ENCODE assay signal across 30 cellular contexts in genomic region chr3:11580645-11581044, GRCh38.
DNase-seq lines count a peak whose midpoint lies in the region; ATAC-seq and TF ChIP-seq lines count a peak whose summit lies in the region.
"Had no signal": no experiment of that assay in that cellular context is flagged by ENCODE, and none has a peak within 500 bp of the region (broad histone marks: within the 10 kb centered on the region; RNA-seq: fewer than 3 reads in every experiment).

No MANE protein-coding gene starts in this region.

- no peak for ATAC-seq in GM18867 (IDR thresholded peaks at IDR 0.05; ENCODE audit: unreplicated experiment)
- no peak for ATAC-seq in GM18498 (IDR thresholded peaks at IDR 0.05; ENCODE audit: unreplicated experiment)
- ATAC-seq: activated CD8-positive, alpha-beta memory T cell treated with anti-CD3 and anti-CD28 coated beads, Interleukin-2, amount 10 ng/mL, durations not matched to agents 7 days and 5 days; activated T-cell treated with anti-CD3 and anti-CD28 coated beads, Interleukin-2, amount 50 U/mL, for 72 hours; effector memory CD8-positive, alpha-beta T cell; heart left ventricle; mucosa of descending colon; natural killer cell had no signal

- intact Hi-C loops in thyroid gland (cut with DNase I) = no loop called here

- DNase-seq in HCEC 1CT (peak; percentile 13), iris pigment epithelial cell (ENCODE audit: low read depth) (peak; percentile 60), thyroid gland (no peak)
- no peak for DNase-seq in stimulated activated CD8-positive, alpha-beta memory T cell treated with anti-CD3 and anti-CD28 coated beads, Interleukin-4, amount 100 ng/mL, for 48 hours
- DNase-seq: ACHN; activated CD8-positive, alpha-beta memory T cell treated with anti-CD3 and anti-CD28 coated beads, Interleukin-2, amount 10 ng/mL, durations not matched to agents 7 days and 5 days; activated naive CD4-positive, alpha-beta T cell; activated T-cell treated with anti-CD3 and anti-CD28 coated beads, Interleukin-2, amount 50 U/mL, for 72 hours; BE2C; brain microvascular endothelial cell; CD8-positive, alpha-beta memory T cell; colonic mucosa; effector memory CD8-positive, alpha-beta T cell; foreskin melanocyte; heart left ventricle; mucosa of descending colon; natural killer cell; NCI-H1417; NCI-H2081; NCI-H345; NCI-H69; SHP77 treated with DMSO at 0.1 percent for 48 hours; stimulated activated naive CD4-positive, alpha-beta T cell; T-helper 2 cell had no signal

- peak overlapping the region in 2 of 3 donors; percentile 86 for H3K27ac ChIP-seq in thyroid gland
- H3K27ac ChIP-seq: brain microvascular endothelial cell, colonic mucosa, HL-60 had no signal

- H3K4me3 Mint-ChIP-seq in brain = peak overlapping the region; percentile 41 to 62 (median 53)
- H3K4me3 Mint-ChIP-seq: activated CD8-positive, alpha-beta memory T cell treated with anti-CD3 and anti-CD28 coated beads, Interleukin-2, amount 10 ng/mL, durations not matched to agents 7 days and 5 days; activated T-cell treated with anti-CD3 and anti-CD28 coated beads, Interleukin-2, amount 50 U/mL, for 72 hours; CD8-positive, alpha-beta memory T cell; effector memory CD8-positive, alpha-beta T cell; natural killer cell had no signal

- peaks cover 0 to 1% (median 0%) of the 10 kb centered on the region in 5 experiments for H3K9me3 Mint-ChIP-seq in brain
- H3K9me3 Mint-ChIP-seq: activated T-cell treated with anti-CD3 and anti-CD28 coated beads, Interleukin-2, amount 50 U/mL, for 72 hours; CD8-positive, alpha-beta memory T cell; effector memory CD8-positive, alpha-beta T cell; natural killer cell had no signal

- H3K27me3 ChIP-seq in thyroid gland = no peaks in the 10 kb centered on the region
- H3K27me3 ChIP-seq: BE2C, brain microvascular endothelial cell, colonic mucosa, heart left ventricle, ovary had no signal

- 89 to 95% methylated on average over 2 of the region's 2 CpGs for WGBS in thyroid gland, 2 donors

- H3K4me1 Mint-ChIP-seq in brain = peaks cover 96% of the 10 kb centered on the region

- no peak for TF ChIP-seq POLR2A in thyroid gland (IDR thresholded peaks at IDR 0.05)

- no peaks in the 10 kb centered on the region for H3K36me3 ChIP-seq in thyroid gland
- H3K36me3 ChIP-seq: BE2C, colonic mucosa, ovary had no signal

- no peak overlapping the region for H3K4me3 ChIP-seq in thyroid gland (replicated peaks in 1 of 3)
- H3K4me3 ChIP-seq: colonic mucosa, lung, mucosa of descending colon, ovary had no signal

- H3K9me3 ChIP-seq in thyroid gland = no peaks in the 10 kb centered on the region
- H3K9me3 ChIP-seq: BE2C, colonic mucosa, heart left ventricle, mucosa of descending colon, ovary had no signal

- no peaks in the 10 kb centered on the region for H3K27me3 Mint-ChIP-seq in brain
- H3K27me3 Mint-ChIP-seq: activated CD8-positive, alpha-beta memory T cell treated with anti-CD3 and anti-CD28 coated beads, Interleukin-2, amount 10 ng/mL, durations not matched to agents 7 days and 5 days; CD8-positive, alpha-beta memory T cell; effector memory CD8-positive, alpha-beta T cell had no signal

- TF ChIP-seq CTCF in brain (conservative IDR thresholded peaks at IDR 0.05) (no peak), thyroid gland (IDR thresholded peaks at IDR 0.05) (no peak)

- peaks cover 40% of the 10 kb centered on the region for H3K36me3 Mint-ChIP-seq in brain
- H3K36me3 Mint-ChIP-seq: natural killer cell had no signal

- H3K27ac Mint-ChIP-seq in brain = peak overlapping the region; percentile 50 to 99 (median 82)
- H3K27ac Mint-ChIP-seq: activated CD8-positive, alpha-beta memory T cell treated with anti-CD3 and anti-CD28 coated beads, Interleukin-2, amount 10 ng/mL, durations not matched to agents 7 days and 5 days; activated T-cell treated with anti-CD3 and anti-CD28 coated beads, Interleukin-2, amount 50 U/mL, for 72 hours had no signal

- H3K4me1 ChIP-seq in thyroid gland = peaks cover 35 to 61% of the 10 kb centered on the region in 2 donors

Comparison
In these comparisons a context has a peak if more than half of its experiments do, and no peak if none do; other contexts are left out.
1. DNase-seq: peak in HCEC 1CT (single experiment) and iris pigment epithelial cell (single experiment); none in thyroid gland (0 of 2) and stimulated activated CD8-positive, alpha-beta memory T cell treated with anti-CD3 and anti-CD28 coated beads, Interleukin-4, amount 100 ng/mL, for 48 hours (single experiment).